Comparison of ENCODE assay signal across 10 cellular contexts in the genomic region with DNA sequence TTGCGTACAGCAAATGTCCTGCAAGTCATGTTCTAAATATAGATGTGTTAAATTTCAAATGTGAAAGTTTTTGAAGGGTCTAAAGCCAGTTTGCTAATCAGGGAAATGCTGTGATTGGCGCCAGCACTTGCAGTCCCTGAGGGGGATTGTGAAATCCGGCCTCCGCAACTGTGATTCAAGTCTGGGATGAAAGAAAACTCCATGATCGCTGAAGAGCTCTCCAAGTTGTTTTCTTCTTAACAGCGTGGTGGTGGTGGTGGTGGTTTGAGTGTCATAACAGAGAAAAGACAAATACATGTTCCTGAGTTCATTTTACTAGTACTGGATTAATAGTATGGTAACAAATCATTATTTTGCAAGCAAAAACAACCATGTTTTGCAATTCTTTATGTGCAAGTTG. TPM values are rescaled to one million over a fixed set of nuclear protein-coding genes. Genes with fewer than 3 reads are reported as not detected.
A peak's percentile ranks its signal among the peaks of the same experiment; 100 is the strongest.
DNase-seq lines count a peak whose midpoint lies in the region; ATAC-seq and TF ChIP-seq lines count a peak whose summit lies in the region.
"Had no signal": no experiment of that assay in that cellular context is flagged by ENCODE, and none has a peak within 500 bp of the region (broad histone marks: within the 10 kb centered on the region; RNA-seq: fewer than 3 reads in every experiment).

No MANE protein-coding gene starts in this region.

- H3F3A ChIP-seq in GM23248 (ENCODE audit: insufficient read depth): peaks cover 20% of the 10 kb centered on the region

- POLR2A ChIA-PET in naive thymus-derived CD8-positive, alpha-beta T cell (lab: Charles Lee): no interaction called here

- H3K4me1 ChIP-seq in GM23248 (ENCODE audit: insufficient read depth) (peaks cover 31% of the 10 kb centered on the region), body of pancreas (peaks cover 5% of the 10 kb centered on the region), skeletal muscle tissue (ENCODE audit: control insufficient read depth in 3 of 3, insufficient read depth in 3 of 3, low read length in 3 of 3) (peaks cover 26 to 34% (median 29%) of the 10 kb centered on the region in 3 donors)

- H3K79me2 ChIP-seq in GM23248 (ENCODE audit: insufficient read depth): no peaks in the 10 kb centered on the region

- no peaks in the 10 kb centered on the region for H4K20me1 ChIP-seq in GM23248 (ENCODE audit: insufficient read depth)

- no peaks in the 10 kb centered on the region for H3K36me3 Mint-ChIP-seq in naive thymus-derived CD8-positive, alpha-beta T cell

- H3K4me3 Mint-ChIP-seq in naive thymus-derived CD8-positive, alpha-beta T cell: no peak overlapping the region
- H3K4me3 Mint-ChIP-seq: activated CD4-positive, alpha-beta memory T cell treated with anti-CD3 and anti-CD28 coated beads, Interleukin-2, amount 10 ng/mL, durations not matched to agents 7 days and 5 days had no signal

- no peak for TF ChIP-seq CTCF in body of pancreas (IDR thresholded peaks at IDR 0.05)

- no peaks in the 10 kb centered on the region for H3K4me1 Mint-ChIP-seq in naive thymus-derived CD8-positive, alpha-beta T cell
- H3K4me1 Mint-ChIP-seq: activated CD4-positive, alpha-beta memory T cell treated with anti-CD3 and anti-CD28 coated beads, Interleukin-2, amount 10 ng/mL, durations not matched to agents 7 days and 5 days had no signal

- H3K27me3 Mint-ChIP-seq in naive thymus-derived CD8-positive, alpha-beta T cell: peaks cover 0 to 3% (median 0%) of the 10 kb centered on the region in 5 donors
- H3K27me3 Mint-ChIP-seq: activated CD4-positive, alpha-beta memory T cell treated with anti-CD3 and anti-CD28 coated beads, Interleukin-2, amount 10 ng/mL, durations not matched to agents 7 days and 5 days had no signal

- intact Hi-C loops in body of pancreas (cut with DNase I) (loop anchor here (10.0 kb wide), 1 partner anchor 96 kb away; no protein-coding TSS in a partner anchor), left ventricle myocardium superior (cut with micrococcal nuclease) (loop anchor here (5.0 kb wide), 1 partner anchor 99 kb away; no protein-coding TSS in a partner anchor)

- no peak overlapping the region for H3K9ac ChIP-seq in GM23248
- H3K9ac ChIP-seq in skeletal muscle tissue (ENCODE audit: low read depth in 1 of 3, low read length in 3 of 3): peak overlapping the region in 1 of 3 donors; percentile 42

- no peaks in the 10 kb centered on the region for H3K9me2 ChIP-seq in GM23248 (ENCODE audit: insufficient read depth)

- H3K27me3 ChIP-seq in GM23248 (replicated peaks; ENCODE audit: insufficient read depth) (no peaks in the 10 kb centered on the region), body of pancreas (no peaks in the 10 kb centered on the region), skeletal muscle tissue (ENCODE audit: control insufficient read depth in 3 of 3, insufficient read depth in 3 of 3, low read length in 3 of 3) (no peaks in the 10 kb centered on the region)

- WGBS in GM23248 (ENCODE audit: low coverage in 1 of 2, low lambda C conversion rate in 2 of 2, missing lambda C conversion rate in 2 of 2), 2 experiments: 0 to 2% methylated on average over 6 of the region's 6 CpGs
- 75% methylated on average over 6 of the region's 6 CpGs for WGBS in body of pancreas, 2 donors

- peak overlapping the region; percentile 56 for H3K4me2 ChIP-seq in GM23248 (ENCODE audit: unreplicated experiment)
- H3K4me2 ChIP-seq: PC-9 had no signal

- in situ Hi-C loops in GM23248 (cut with MboI): no loop called here

- H3K36me3 ChIP-seq in GM23248 (ENCODE audit: low read depth) (no peaks in the 10 kb centered on the region), body of pancreas (replicated peaks in 1 of 2; ENCODE audit: insufficient read depth in 1 of 2, low read depth in 2 of 2) (no peaks in the 10 kb centered on the region), skeletal muscle tissue (ENCODE audit: control insufficient read depth in 3 of 3, insufficient read depth in 3 of 3, low read length in 3 of 3) (no peaks in the 10 kb centered on the region)

- ATAC-seq in body of pancreas (peak; percentile 56), left ventricle myocardium superior (peak; percentile 79), HG03439 (IDR thresholded peaks at IDR 0.05; ENCODE audit: unreplicated experiment) (no peak)
- no peak for ATAC-seq in naive thymus-derived CD8-positive, alpha-beta T cell

- no peaks in the 10 kb centered on the region for H3K9me3 ChIP-seq in GM23248 (ENCODE audit: low read depth)
- H3K9me3 ChIP-seq in body of pancreas: no peaks in the 10 kb centered on the region
- no peaks in the 10 kb centered on the region for H3K9me3 ChIP-seq in skeletal muscle tissue (ENCODE audit: control insufficient read depth in 3 of 3, low read length in 3 of 3)

- no peak overlapping the region for H2AFZ ChIP-seq in GM23248
- H2AFZ ChIP-seq: PC-9 had no signal

- no peak for TF ChIP-seq POLR2A in body of pancreas (IDR thresholded peaks at IDR 0.05)

- H3K4me3 ChIP-seq in GM23248: peak overlapping the region; percentile 12; the same call in 1 of the 2 replicates
- no peak overlapping the region for H3K4me3 ChIP-seq in body of pancreas
- H3K4me3 ChIP-seq in skeletal muscle tissue (ENCODE audit: low read length in 3 of 3): peak overlapping the region; percentile 19 to 50 (median 31)
- H3K4me3 ChIP-seq: PC-9 had no signal

- H3K9me3 Mint-ChIP-seq in naive thymus-derived CD8-positive, alpha-beta T cell: peaks cover 0 to 3% (median 0%) of the 10 kb centered on the region in 9 donors
- H3K9me3 Mint-ChIP-seq: activated CD4-positive, alpha-beta memory T cell treated with anti-CD3 and anti-CD28 coated beads, Interleukin-2, amount 10 ng/mL, durations not matched to agents 7 days and 5 days had no signal

- H3K27ac Mint-ChIP-seq in naive thymus-derived CD8-positive, alpha-beta T cell: no peak overlapping the region
- H3K27ac Mint-ChIP-seq: activated CD4-positive, alpha-beta memory T cell treated with anti-CD3 and anti-CD28 coated beads, Interleukin-2, amount 10 ng/mL, durations not matched to agents 7 days and 5 days had no signal

- DNase-seq in GM23248 (peak; percentile 90), body of pancreas (peak; percentile 17 to 56 (median 29)), left ventricle myocardium superior (peak; percentile 79), NCI-H2107 (lab: John Stamatoyannopoulos, UW) (no peak), KG1 (lab: John Stamatoyannopoulos, UW) (no peak)
- no peak for DNase-seq in naive thymus-derived CD8-positive, alpha-beta T cell
- DNase-seq: activated CD4-positive, alpha-beta memory T cell treated with anti-CD3 and anti-CD28 coated beads, Interleukin-2, amount 10 ng/mL, durations not matched to agents 7 days and 5 days; PC-9 had no signal

- H3K27ac ChIP-seq in GM23248 (peak overlapping the region; percentile 4; the same call in 1 of the 2 replicates), body of pancreas (peak overlapping the region in 1 of 4 donors; percentile 23), skeletal muscle tissue (ENCODE audit: low read depth, low read length) (peak overlapping the region; percentile 53)
- H3K27ac ChIP-seq: PC-9 had no signal

RNA-seq across cellular contexts. Expression of a gene that starts 51.8 kb away (rescaled TPM):
- 0.38 and 0.86 TPM in 2 replicates for total RNA-seq in GM23248 (2014; rRNA removed; shearing (Covaris generic))
- 2.0 and 2.1 TPM in 2 replicates for polyA plus RNA-seq in GM23248 (2016; fragmentation: Nextera tagmentation; extraction: Ambion mirVana)
- total RNA-seq in body of pancreas (10 to 100 TPM in 1 of 2 donors, 1 to 10 TPM in 1; 9.3 to 12.2 TPM), left ventricle myocardium superior (69.4 TPM), skeletal muscle tissue (11.0 TPM)
- under 1 TPM; 0.23 to 0.33 TPM for total RNA-seq in naive thymus-derived CD8-positive, alpha-beta T cell
- polyA plus RNA-seq in naive thymus-derived CD8-positive, alpha-beta T cell: not detected
- total RNA-seq: activated CD4-positive, alpha-beta memory T cell treated with anti-CD3 and anti-CD28 coated beads, Interleukin-2, amount 10 ng/mL, durations not matched to agents 7 days and 5 days had no signal

Comparison
In these comparisons a context has a peak if more than half of its experiments do, and no peak if none do; other contexts are left out.
1. DNase-seq: peak in GM23248 (single experiment), body of pancreas (4 of 4) and left ventricle myocardium superior (single experiment); none in NCI-H2107 (single experiment), naive thymus-derived CD8-positive, alpha-beta T cell (0 of 10) and KG1 (single experiment).
2. H3K4me3 ChIP-seq: peak in GM23248 (single experiment) and skeletal muscle tissue (3 of 3); none in body of pancreas (0 of 2).
3. ATAC-seq: peak in body of pancreas (single experiment) and left ventricle myocardium superior (single experiment); none in naive thymus-derived CD8-positive, alpha-beta T cell (0 of 2) and HG03439 (single experiment).